8 cellular contexts compared by ENCODE assay signal in genomic region chr10:117216611-117217195, GRCh38. TPM values are rescaled to one million over a fixed set of nuclear protein-coding genes. Genes with fewer than 3 reads are reported as not detected.
DNase-seq lines count a peak whose midpoint lies in the region; ATAC-seq and TF ChIP-seq lines count a peak whose summit lies in the region.

No MANE protein-coding gene starts in this region.

- no peaks in the 10 kb centered on the region for H3K79me2 ChIP-seq in DND-41 (ENCODE audit: insufficient read depth, low read length)

- H3K36me3 ChIP-seq in DND-41 (ENCODE audit: insufficient read depth, low read length) (no peaks in the 10 kb centered on the region), vagina (no peaks in the 10 kb centered on the region)

- H3K4me2 ChIP-seq in DND-41 (ENCODE audit: insufficient read depth, low read length) = no peak overlapping the region

- H3K27me3 ChIP-seq in DND-41 (ENCODE audit: insufficient read depth, low read length, poor library complexity) (no peaks in the 10 kb centered on the region), right cardiac atrium (ENCODE audit: control insufficient read depth, insufficient read depth) (no peaks in the 10 kb centered on the region), vagina (no peaks in the 10 kb centered on the region)

- no peak overlapping the region for H3K4me3 ChIP-seq in DND-41 (ENCODE audit: low read depth in 1 of 2, low read length in 2 of 2)
- peak overlapping the region; percentile 6 for H3K4me3 ChIP-seq in right cardiac atrium (ENCODE audit: low read length)
- H3K4me3 ChIP-seq in vagina = peak overlapping the region; percentile 25 to 38

- H3K9ac ChIP-seq in DND-41 (ENCODE audit: low read depth, low read length) = no peak overlapping the region

- under 1% methylated on average over 52 of the region's 52 CpGs for WGBS in right cardiac atrium

- peak; percentile 56 for TF ChIP-seq CTCF in DND-41 (IDR thresholded peaks at IDR 0.05; ENCODE audit: borderline replicate concordance, extremely low read depth, low read length, poor library complexity, severe bottlenecking)
- TF ChIP-seq CTCF in vagina (IDR thresholded peaks at IDR 0.05) = peak; percentile 99 to 100 (median 99)

- no peaks in the 10 kb centered on the region for H4K20me1 ChIP-seq in DND-41 (ENCODE audit: insufficient read depth, low read length)

- intact Hi-C loops in right cardiac atrium (cut with DNase I) (loop anchor here in 3 of 4 donors (5.0 to 10.0 kb wide), 5 partner anchors 101 to 1238 kb away; no protein-coding TSS in a partner anchor), vagina (cut with DNase I) (no loop called here)

- DNase-seq in DND-41 (peak; percentile 10), KG1 (lab: John Stamatoyannopoulos, UW) (peak; percentile 38), T follicular helper cell (ENCODE audit: low read depth) (peak; percentile 54), amniotic stem cell (lab: John Stamatoyannopoulos, UW) (peak; percentile 62), right cardiac atrium (peak; percentile 66 to 89 (median 88)), renal cortical epithelial cell (ENCODE audit: low read depth) (peak; percentile 21), vagina (ENCODE audit: extremely low spot score in 2 of 2) (no peak)

- TF ChIP-seq POLR2A in vagina (IDR thresholded peaks at IDR 0.05) = no peak

- H3K27ac ChIP-seq in DND-41 (ENCODE audit: low read length) = no peak overlapping the region
- H3K27ac ChIP-seq in right cardiac atrium (ENCODE audit: low read length) = no peak overlapping the region
- H3K27ac ChIP-seq in vagina = no peak overlapping the region

- H2AFZ ChIP-seq in DND-41 (ENCODE audit: low read depth, low read length) = no peak overlapping the region

- H3K9me3 ChIP-seq in DND-41 (ENCODE audit: insufficient read depth, low read length, severe bottlenecking) (no peaks in the 10 kb centered on the region), right cardiac atrium (ENCODE audit: control insufficient read depth, low read length) (no peaks in the 10 kb centered on the region), vagina (no peaks in the 10 kb centered on the region)

- ATAC-seq in DND-41 (ENCODE audit: insufficient read depth, low read depth) (peak; percentile 50; the same call in 1 of the 3 replicates), GM21576 (IDR thresholded peaks at IDR 0.05; ENCODE audit: unreplicated experiment) (peak; percentile 85), right cardiac atrium (peak; percentile 80 to 92)

- no peaks in the 10 kb centered on the region for H3K4me1 ChIP-seq in DND-41 (ENCODE audit: insufficient read depth, low read length)
- H3K4me1 ChIP-seq in right cardiac atrium (ENCODE audit: control insufficient read depth, insufficient read depth, low read length) = no peaks in the 10 kb centered on the region
- H3K4me1 ChIP-seq in vagina = peaks cover 15% of the 10 kb centered on the region

RNA-seq across cellular contexts. Expression of gene KCNK18, which starts 19.4 kb away (rescaled TPM):
- total RNA-seq in right cardiac atrium (not detected), renal cortical epithelial cell (not detected in 2 replicates), vagina (not detected)
- polyA plus RNA-seq in right cardiac atrium = not detected

RNA-seq across cellular contexts. Expression of gene SLC18A2, which starts 24.2 kb away (rescaled TPM):
- total RNA-seq in right cardiac atrium (under 1 TPM; 0.09 to 0.40 (median 0.21) TPM), renal cortical epithelial cell (0.10 and 0.87 TPM in 2 replicates), vagina (11.5 TPM)
- 0.07 TPM for polyA plus RNA-seq in right cardiac atrium

Comparison
In these comparisons a context has a peak if more than half of its experiments do, and no peak if none do; other contexts are left out.
1. DNase-seq: peak in DND-41 (single experiment), KG1 (single experiment), T follicular helper cell (single experiment), amniotic stem cell (single experiment), right cardiac atrium (3 of 3) and renal cortical epithelial cell (single experiment); none in vagina (0 of 2).
2. H3K4me3 ChIP-seq: peak in right cardiac atrium (single experiment) and vagina (2 of 2); none in DND-41 (0 of 2).
3. Peak in every context shown above with its lines, with median percentiles within 50 percentile points of each other: ATAC-seq.